In the genomic region with DNA sequence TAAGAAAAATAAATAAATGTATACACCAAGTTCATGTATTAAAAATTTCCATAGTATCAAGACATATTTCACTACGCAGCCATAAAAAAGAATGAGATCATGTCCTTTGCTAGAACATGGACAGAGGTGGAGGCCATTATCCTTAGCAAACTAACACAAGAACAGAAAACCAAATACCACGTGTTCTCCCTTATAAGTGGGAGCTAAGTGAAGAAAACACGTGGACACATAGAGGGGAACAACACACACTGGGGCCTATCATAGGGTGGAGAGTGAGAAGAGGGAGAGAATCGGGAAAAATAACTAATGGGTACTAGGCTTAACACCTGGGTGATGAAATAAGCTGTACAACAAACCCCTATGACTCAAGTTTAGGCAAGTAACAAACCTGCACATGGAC, we compare ENCODE assay signal across 8 cellular contexts.
"Had no signal": no experiment of that assay in that cellular context is flagged by ENCODE, and none has a peak within 500 bp of the region (broad histone marks: within the 10 kb centered on the region; RNA-seq: fewer than 3 reads in every experiment).

No MANE protein-coding gene starts in this region.

- H3K4me3 ChIP-seq: GM12878 had no signal

- ATAC-seq: GM12878 had no signal

- FAIRE-seq: G401.6, GM12878, GM12891, GM12892, GM18507, GM19239 had no signal

- DNase-seq: GDM1, GF-D8 had no signal
